ENCODE assay signal across 34 cellular contexts in the genomic region with DNA sequence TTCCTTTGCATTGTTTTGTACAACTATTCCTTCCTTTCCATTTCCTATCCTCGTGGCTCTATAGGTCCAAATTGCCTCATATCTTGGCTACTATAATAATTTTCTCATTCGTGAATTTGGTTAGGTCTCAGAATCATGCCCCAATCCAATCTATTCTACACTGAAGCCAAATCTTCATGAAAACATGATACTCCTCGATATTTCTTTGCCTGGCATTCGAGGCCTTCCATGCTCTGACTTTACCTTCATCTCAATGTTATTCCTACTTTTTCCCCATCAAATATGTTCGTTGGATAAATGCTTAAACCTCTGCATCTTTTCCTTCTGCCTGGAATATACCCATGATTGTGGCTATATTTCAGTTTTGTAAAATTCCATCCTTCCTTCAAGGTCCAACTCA. TPM values are rescaled to one million over a fixed set of nuclear protein-coding genes. Genes with fewer than 3 reads are reported as not detected.
"Had no signal": no experiment of that assay in that cellular context is flagged by ENCODE, and none has a peak within 500 bp of the region (broad histone marks: within the 10 kb centered on the region; RNA-seq: fewer than 3 reads in every experiment).

No MANE protein-coding gene starts in this region.

- H3K27ac Mint-ChIP-seq: activated B cell treated with CpG ODN at 0.5 μM for 24 hours; activated CD4-positive, alpha-beta memory T cell treated with anti-CD3 and anti-CD28 coated beads, Interleukin-2, amount 10 ng/mL, durations not matched to agents 7 days and 5 days; activated CD4-positive, alpha-beta T cell treated with anti-CD3 and anti-CD28 coated beads, Interleukin-2, amount 10 ng/mL, durations not matched to agents 24 days and 14 days; activated CD8-positive, alpha-beta memory T cell treated with anti-CD3 and anti-CD28 coated beads, Interleukin-2, amount 10 ng/mL, durations not matched to agents 7 days and 5 days; activated CD8-positive, alpha-beta T cell treated with anti-CD3 and anti-CD28 coated beads, Interleukin-2, amount 10 ng/mL, durations not matched to agents 7 days and 5 days; activated naive CD4-positive, alpha-beta T cell treated with anti-CD3 and anti-CD28 coated beads, Interleukin-2, amount 10 ng/mL, durations not matched to agents 7 days and 5 days; activated naive CD4-positive, alpha-beta T cell treated with anti-CD3 and anti-CD28 coated beads, Interleukin-2, amount 50 U/mL, for 24 hours; activated naive CD8-positive, alpha-beta T cell; activated naive CD8-positive, alpha-beta T cell treated with anti-CD3 and anti-CD28 coated beads, Interleukin-2, amount 10 ng/mL, durations not matched to agents 7 days and 5 days; activated naive CD8-positive, alpha-beta T cell treated with anti-CD3 and anti-CD28 coated beads, Interleukin-2, amount 50 U/mL, for 24 hours; activated T-cell treated with anti-CD3 and anti-CD28 coated beads, Interleukin-2, amount 50 U/mL, for 24 hours; activated T-helper 2 cell treated with anti-CD3 and anti-CD28 coated beads, Interferon-gamma antibody, Interleukin-2, Interleukin-4, amounts not matched to agents 10 μg/mL and 5 μg/mL and 100 μg/mL, durations not matched to agents 14 hours and 24 hours and 36 hours; brain; T-helper 1 cell treated with Interleukin-12 subunit alpha and Interleukin-12 subunit beta and Interleukin-4 antibody, amounts not matched to agents 30 μg/mL and 1 μg/mL, for 36 hours; T-helper 2 cell treated with Interferon-gamma antibody and Interleukin-4, amounts not matched to agents 5 μg/mL and 100 μg/mL, for 36 hours had no signal

- H3K4me1 ChIP-seq: ascending aorta had no signal

- H3K27me3 ChIP-seq: ascending aorta had no signal

- ATAC-seq: activated CD8-positive, alpha-beta memory T cell treated with anti-CD3 and anti-CD28 coated beads, Interleukin-2, amount 10 ng/mL, durations not matched to agents 7 days and 5 days; activated CD8-positive, alpha-beta T cell treated with anti-CD3 and anti-CD28 coated beads, Interleukin-2, amount 10 ng/mL, durations not matched to agents 7 days and 5 days; activated naive CD8-positive, alpha-beta T cell treated with anti-CD3 and anti-CD28 coated beads, Interleukin-2, amount 50 U/mL, for 24 hours had no signal

- H3K9me3 Mint-ChIP-seq: activated B cell treated with CpG ODN at 0.5 μM for 24 hours; activated CD4-positive, alpha-beta memory T cell treated with anti-CD3 and anti-CD28 coated beads, Interleukin-2, amount 10 ng/mL, durations not matched to agents 7 days and 5 days; activated CD4-positive, alpha-beta T cell treated with anti-CD3 and anti-CD28 coated beads, Interleukin-2, amount 10 ng/mL, durations not matched to agents 24 days and 14 days; activated naive CD4-positive, alpha-beta T cell treated with anti-CD3 and anti-CD28 coated beads, Interleukin-2, amount 10 ng/mL, durations not matched to agents 7 days and 5 days; activated naive CD4-positive, alpha-beta T cell treated with anti-CD3 and anti-CD28 coated beads, Interleukin-2, amount 50 U/mL, for 24 hours; activated naive CD8-positive, alpha-beta T cell treated with anti-CD3 and anti-CD28 coated beads, Interleukin-2, amount 10 ng/mL, durations not matched to agents 7 days and 5 days; activated naive CD8-positive, alpha-beta T cell treated with anti-CD3 and anti-CD28 coated beads, Interleukin-2, amount 50 U/mL, for 24 hours; activated T-cell treated with anti-CD3 and anti-CD28 coated beads, Interleukin-2, amount 50 U/mL, for 24 hours; activated T-helper 2 cell treated with anti-CD3 and anti-CD28 coated beads, Interferon-gamma antibody, Interleukin-2, Interleukin-4, amounts not matched to agents 10 μg/mL and 5 μg/mL and 100 μg/mL, durations not matched to agents 14 hours and 24 hours and 36 hours; brain; T-helper 1 cell treated with Interleukin-12 subunit alpha and Interleukin-12 subunit beta and Interleukin-4 antibody, amounts not matched to agents 30 μg/mL and 1 μg/mL, for 36 hours; T-helper 2 cell treated with Interferon-gamma antibody and Interleukin-4, amounts not matched to agents 5 μg/mL and 100 μg/mL, for 36 hours had no signal

- H3K27ac ChIP-seq: ascending aorta, VCaP had no signal

- H3K36me3 Mint-ChIP-seq: activated CD8-positive, alpha-beta memory T cell treated with anti-CD3 and anti-CD28 coated beads, Interleukin-2, amount 10 ng/mL, durations not matched to agents 7 days and 5 days; activated naive CD4-positive, alpha-beta T cell treated with anti-CD3 and anti-CD28 coated beads, Interleukin-2, amount 10 ng/mL, durations not matched to agents 7 days and 5 days; activated naive CD4-positive, alpha-beta T cell treated with anti-CD3 and anti-CD28 coated beads, Interleukin-2, amount 50 U/mL, for 24 hours; activated naive CD8-positive, alpha-beta T cell; activated naive CD8-positive, alpha-beta T cell treated with anti-CD3 and anti-CD28 coated beads, Interleukin-2, amount 10 ng/mL, durations not matched to agents 7 days and 5 days; brain had no signal

- H3K27me3 Mint-ChIP-seq: brain had no signal

- DNase-seq: activated B cell treated with CpG ODN at 0.5 μM for 24 hours; activated CD4-positive, alpha-beta memory T cell treated with anti-CD3 and anti-CD28 coated beads, Interleukin-2, amount 10 ng/mL, durations not matched to agents 7 days and 5 days; activated CD4-positive, alpha-beta T cell treated with anti-CD3 and anti-CD28 coated beads for 4 hours; activated CD4-positive, alpha-beta T cell treated with anti-CD3 and anti-CD28 coated beads, Interleukin-2, amount 10 ng/mL, durations not matched to agents 24 days and 14 days; activated CD4-positive, alpha-beta T cell treated with anti-CD3 and anti-CD28 coated beads, Interleukin-2, amount 50 U/mL, for 48 hours; activated CD4-positive, CD25-positive, alpha-beta regulatory T cell treated with anti-CD3 and anti-CD28 coated beads, Interleukin-2, amount 50 U/mL, for 72 hours; activated CD8-positive, alpha-beta memory T cell treated with anti-CD3 and anti-CD28 coated beads for 24 hours; activated CD8-positive, alpha-beta memory T cell treated with anti-CD3 and anti-CD28 coated beads, Interleukin-2, amount 10 ng/mL, durations not matched to agents 7 days and 5 days; activated CD8-positive, alpha-beta memory T cell treated with anti-CD3 and anti-CD28 coated beads, Interleukin-2, amount 50 U/mL, for 48 hours; activated CD8-positive, alpha-beta T cell treated with anti-CD3 and anti-CD28 coated beads, Interleukin-2, amount 10 ng/mL, durations not matched to agents 7 days and 5 days; activated effector memory CD4-positive, alpha-beta T cell treated with Interleukin-2 at 50 U/mL for 16 hours; activated gamma-delta T cell; activated naive CD4-positive, alpha-beta T cell treated with anti-CD3 and anti-CD28 coated beads, Interleukin-2, amount 10 ng/mL, durations not matched to agents 7 days and 5 days; activated naive CD4-positive, alpha-beta T cell treated with Interleukin-2 at 50 U/mL for 16 hours; activated naive CD8-positive, alpha-beta T cell treated with anti-CD3 and anti-CD28 coated beads, Interleukin-2, amount 10 ng/mL, durations not matched to agents 7 days and 5 days; activated naive CD8-positive, alpha-beta T cell treated with anti-CD3 and anti-CD28 coated beads, Interleukin-2, amount 50 U/mL, for 24 hours; activated T-cell treated with anti-CD3 and anti-CD28 coated beads, Interleukin-2, amount 50 U/mL, for 24 hours; activated T-cell treated with anti-CD3 and anti-CD28 coated beads, Interleukin-2, amount 50 U/mL, for 48 hours; amygdala; anterior cingulate cortex; central memory CD4-positive, alpha-beta T cell; T-helper 1 cell; T-helper 2 cell; T-helper 9 cell had no signal

- FAIRE-seq: TTC549 had no signal

- H3K4me1 Mint-ChIP-seq: activated CD4-positive, alpha-beta memory T cell treated with anti-CD3 and anti-CD28 coated beads, Interleukin-2, amount 10 ng/mL, durations not matched to agents 7 days and 5 days; activated naive CD4-positive, alpha-beta T cell treated with anti-CD3 and anti-CD28 coated beads, Interleukin-2, amount 10 ng/mL, durations not matched to agents 7 days and 5 days had no signal

- H3K4me3 Mint-ChIP-seq: activated B cell treated with CpG ODN at 0.5 μM for 24 hours; activated CD4-positive, alpha-beta memory T cell treated with anti-CD3 and anti-CD28 coated beads, Interleukin-2, amount 10 ng/mL, durations not matched to agents 7 days and 5 days; activated CD4-positive, alpha-beta T cell treated with anti-CD3 and anti-CD28 coated beads, Interleukin-2, amount 10 ng/mL, durations not matched to agents 24 days and 14 days; activated CD8-positive, alpha-beta memory T cell treated with anti-CD3 and anti-CD28 coated beads, Interleukin-2, amount 10 ng/mL, durations not matched to agents 7 days and 5 days; activated CD8-positive, alpha-beta T cell treated with anti-CD3 and anti-CD28 coated beads, Interleukin-2, amount 10 ng/mL, durations not matched to agents 7 days and 5 days; activated naive CD4-positive, alpha-beta T cell treated with anti-CD3 and anti-CD28 coated beads, Interleukin-2, amount 10 ng/mL, durations not matched to agents 7 days and 5 days; activated naive CD4-positive, alpha-beta T cell treated with anti-CD3 and anti-CD28 coated beads, Interleukin-2, amount 50 U/mL, for 24 hours; activated naive CD8-positive, alpha-beta T cell; activated naive CD8-positive, alpha-beta T cell treated with anti-CD3 and anti-CD28 coated beads, Interleukin-2, amount 10 ng/mL, durations not matched to agents 7 days and 5 days; activated naive CD8-positive, alpha-beta T cell treated with anti-CD3 and anti-CD28 coated beads, Interleukin-2, amount 50 U/mL, for 24 hours; activated T-cell treated with anti-CD3 and anti-CD28 coated beads, Interleukin-2, amount 50 U/mL, for 24 hours; brain; T-helper 1 cell treated with Interleukin-12 subunit alpha and Interleukin-12 subunit beta and Interleukin-4 antibody, amounts not matched to agents 30 μg/mL and 1 μg/mL, for 36 hours; T-helper 2 cell treated with Interferon-gamma antibody and Interleukin-4, amounts not matched to agents 5 μg/mL and 100 μg/mL, for 36 hours had no signal

- H3K9me3 ChIP-seq: ascending aorta had no signal

- H3K36me3 ChIP-seq: ascending aorta had no signal

- H3K4me3 ChIP-seq: ascending aorta had no signal

RNA-seq across cellular contexts. Expression of gene TCF21, which starts 30.4 kb away (rescaled TPM):
- total RNA-seq: activated B cell treated with CpG ODN at 0.5 μM for 24 hours; activated CD4-positive, alpha-beta memory T cell treated with anti-CD3 and anti-CD28 coated beads, Interleukin-2, amount 10 ng/mL, durations not matched to agents 7 days and 5 days; activated CD4-positive, alpha-beta T cell treated with anti-CD3 and anti-CD28 coated beads, Interleukin-2, amount 10 ng/mL, durations not matched to agents 24 days and 14 days; activated CD8-positive, alpha-beta memory T cell treated with anti-CD3 and anti-CD28 coated beads, Interleukin-2, amount 10 ng/mL, durations not matched to agents 7 days and 5 days; activated CD8-positive, alpha-beta T cell treated with anti-CD3 and anti-CD28 coated beads, Interleukin-2, amount 10 ng/mL, durations not matched to agents 7 days and 5 days; activated naive CD8-positive, alpha-beta T cell treated with anti-CD3 and anti-CD28 coated beads, Interleukin-2, amount 10 ng/mL, durations not matched to agents 7 days and 5 days; activated T-helper 2 cell treated with anti-CD3 and anti-CD28 coated beads, Interferon-gamma antibody, Interleukin-2, Interleukin-4, amounts not matched to agents 10 μg/mL and 5 μg/mL and 100 μg/mL, durations not matched to agents 14 hours and 24 hours and 36 hours; cerebellum had no signal
